Comparison of ENCODE assay signal across 8 cellular contexts in genomic region chr1:75787524-75787923, GRCh38. TPM values are rescaled to one million over a fixed set of nuclear protein-coding genes. Genes with fewer than 3 reads are reported as not detected.
DNase-seq lines count a peak whose midpoint lies in the region; ATAC-seq, FAIRE-seq and TF ChIP-seq lines count a peak whose summit lies in the region.

No MANE protein-coding gene starts in this region.

- peaks cover 2% of the 10 kb centered on the region for H3K27me3 Mint-ChIP-seq in glutamatergic neuron (ENCODE audit: unreplicated experiment)

- H3K9me3 Mint-ChIP-seq in glutamatergic neuron (ENCODE audit: unreplicated experiment) = peaks cover 4% of the 10 kb centered on the region

- H3K36me3 Mint-ChIP-seq in glutamatergic neuron (ENCODE audit: unreplicated experiment) = no peaks in the 10 kb centered on the region

- H3K36me3 ChIP-seq in HEK293 (ENCODE audit: control insufficient read depth in 2 of 2, insufficient read depth in 1 of 2, low read length in 2 of 2) = peaks cover 27 to 56% of the 10 kb centered on the region in 2 experiments
- H3K36me3 ChIP-seq in WERI-Rb-1 = peaks cover 55% of the 10 kb centered on the region

- POLR2A ChIA-PET in HEK293 (lab: Yijun Ruan, JAX) = interaction anchor here (1.1 kb wide), 1 partner anchor 9 kb away, joined by 4 read pairs; the partner anchor contains the start of gene MSH4

- DNase-seq in WERI-Rb-1 = no peak
- DNase-seq in glutamatergic neuron = no peak
- no peak for DNase-seq in H54 (ENCODE audit: insufficient read length, low spot score)
- DNase-seq in Ammon's horn (ENCODE audit: low spot score) = no peak
- DNase-seq in urothelium cell line (ENCODE audit: low spot score) = no peak

- no peaks in the 10 kb centered on the region for H3K27me3 ChIP-seq in WERI-Rb-1 (ENCODE audit: insufficient read depth, low read depth, severe bottlenecking)

- CTCF ChIA-PET in HEK293 (lab: Yijun Ruan, JAX) = no interaction called here

- TF ChIP-seq POLR2A in H54 (IDR thresholded peaks at IDR 0.05; ENCODE audit: low read depth, low read length) = no peak

- H3K4me1 ChIP-seq in HEK293 (ENCODE audit: control insufficient read depth, insufficient read depth, low read length) = no peaks in the 10 kb centered on the region

- peak overlapping the region; percentile 100 for H3K4me3 Mint-ChIP-seq in glutamatergic neuron (ENCODE audit: unreplicated experiment)

- H3K27ac ChIP-seq in HEK293 (ENCODE audit: extremely low read depth, low read depth, low read length) (no peak overlapping the region), WERI-Rb-1 (no peak overlapping the region), skin epidermis (peak overlapping the region in 13 of 21 experiments; percentile 7 to 95 (median 86))

- peak overlapping the region; percentile 79 for H3K4me3 ChIP-seq in HEK293 (ENCODE audit: low read depth, low read length)
- H3K4me3 ChIP-seq in WERI-Rb-1 (ENCODE audit: low read depth, low read length) = peak overlapping the region; percentile 91
- H3K4me3 ChIP-seq in skin epidermis = peak overlapping the region; percentile 53 to 80 (median 64)

- TF ChIP-seq CTCF in HEK293 (tag by site-specific recombination; IDR thresholded peaks at IDR 0.05) (no peak), WERI-Rb-1 (IDR thresholded peaks at IDR 0.05; ENCODE audit: low read depth, low read length) (no peak), glutamatergic neuron (IDR thresholded peaks at IDR 0.05; ENCODE audit: partially characterized antibody, unreplicated experiment) (no peak)

- FAIRE-seq in H54 (lab: Jason Lieb, UNC) (no peak), urothelium cell line (lab: Jason Lieb, UNC) (no peak)

- ATAC-seq in GM21529 (IDR thresholded peaks at IDR 0.05; ENCODE audit: unreplicated experiment) = no peak

- peaks cover 18% of the 10 kb centered on the region for H3K4me1 Mint-ChIP-seq in glutamatergic neuron (ENCODE audit: low read depth, unreplicated experiment)

- H3K9me3 ChIP-seq in HEK293 (ENCODE audit: control insufficient read depth, insufficient read depth, low read depth, low read length) (no peaks in the 10 kb centered on the region), WERI-Rb-1 (ENCODE audit: severe bottlenecking) (no peaks in the 10 kb centered on the region)

- no peak overlapping the region for H3K27ac Mint-ChIP-seq in glutamatergic neuron (ENCODE audit: unreplicated experiment)

TF ChIP-seq in HEK293, 187 proteins besides CTCF, POLR2A, EP300 and RAD21:
- TF ChIP-seq SP2 (tag by site-specific recombination; IDR thresholded peaks at IDR 0.05) (no peak), ZNF398 (tag by site-specific recombination; IDR thresholded peaks at IDR 0.05) (no peak)

RNA-seq across cellular contexts. Expression of gene RABGGTB, which starts 1.5 kb away (rescaled TPM):
- total RNA-seq in glutamatergic neuron (ENCODE audit: unreplicated experiment) = 70.8 TPM

RNA-seq across cellular contexts. Expression of gene MSH4, which starts 9.2 kb away (rescaled TPM):
- 0.20 TPM for total RNA-seq in glutamatergic neuron (ENCODE audit: unreplicated experiment)

Comparison
In these comparisons a context has a peak if more than half of its experiments do, and no peak if none do; other contexts are left out.
1. H3K27ac ChIP-seq: peak in skin epidermis (13 of 21); none in HEK293 (single experiment) and WERI-Rb-1 (single experiment).
2. Peak in every context shown above with its lines, with median percentiles within 50 percentile points of each other: H3K4me3 ChIP-seq.